Comparison of ENCODE assay signal across 9 cellular contexts in genomic region chr2:143704432-143705106, GRCh38.
A peak's percentile ranks its signal among the peaks of the same experiment; 100 is the strongest.
DNase-seq lines count a peak whose midpoint lies in the region; ATAC-seq and TF ChIP-seq lines count a peak whose summit lies in the region.
"Had no signal": no experiment of that assay in that cellular context is flagged by ENCODE, and none has a peak within 500 bp of the region (broad histone marks: within the 10 kb centered on the region; RNA-seq: fewer than 3 reads in every experiment).

No MANE protein-coding gene starts in this region.

- H3K4me1 Mint-ChIP-seq in nephron, result peaks cover 62% of the 10 kb centered on the region

- H3K27me3 Mint-ChIP-seq in nephron (ENCODE audit: low read depth), result no peaks in the 10 kb centered on the region

- H3K27ac Mint-ChIP-seq in nephron, result peak overlapping the region; percentile 69 to 76 (median 69)

- no peaks in the 10 kb centered on the region for H3K36me3 Mint-ChIP-seq in nephron (ENCODE audit: low read depth)

- H3K4me3 Mint-ChIP-seq in nephron, result no peak overlapping the region

- ATAC-seq in GM19035 (IDR thresholded peaks at IDR 0.05; ENCODE audit: unreplicated experiment), result peak; percentile 87
- ATAC-seq in GM21723 (IDR thresholded peaks at IDR 0.05; ENCODE audit: unreplicated experiment), result peak; percentile 57
- peak; percentile 94 for ATAC-seq in HG03442 (IDR thresholded peaks at IDR 0.05; ENCODE audit: unreplicated experiment)
- no peak for ATAC-seq in HG02840 (IDR thresholded peaks at IDR 0.05; ENCODE audit: low FRiP score, unreplicated experiment)

- DNase-seq in stimulated activated CD8-positive, alpha-beta memory T cell treated with anti-CD3 and anti-CD28 coated beads, Interleukin-4, amount 100 ng/mL, for 48 hours, result no peak
- DNase-seq in GM13977 (ENCODE audit: low spot score), result no peak
- DNase-seq: NCI-H1417 treated with DMSO at 0.1 percent for 48 hours, substantia nigra had no signal

- in situ Hi-C loops in GM13977 (cut with MboI; ENCODE audit: low pct_unique_long_range_greater_than_20kb, low sequenced_read_pairs, unreplicated experiment), result no loop called here

- peaks cover 3% of the 10 kb centered on the region for H3K9me3 Mint-ChIP-seq in nephron

- no peak for TF ChIP-seq CTCF in nephron (IDR thresholded peaks at IDR 0.05; ENCODE audit: unreplicated experiment in 3 of 3)
- no peak for TF ChIP-seq CTCF in GM13977 (IDR thresholded peaks at IDR 0.05; ENCODE audit: extremely low read depth, insufficient read depth, missing control alignments)
